ENCODE assay signal across 1 cellular context in genomic region chr11:695332-695605, GRCh38.
TF ChIP-seq lines count a peak whose summit lies in the region.

No MANE protein-coding gene starts in this region.

TF ChIP-seq in HepG2, 621 proteins besides CTCF, POLR2A, EP300 and RAD21 (continued from another document and continues in another):
- TF ChIP-seq MLXIP (CRISPR knock-in tag; IDR thresholded peaks at IDR 0.05; ENCODE audit: borderline replicate concordance) (no peak), ZNF441 (CRISPR knock-in tag; IDR thresholded peaks at IDR 0.05; ENCODE audit: borderline replicate concordance) (no peak), FOXO1 (CRISPR knock-in tag; IDR thresholded peaks at IDR 0.05) (no peak), TBL1XR1 (IDR thresholded peaks at IDR 0.05; ENCODE audit: borderline replicate concordance, low read length, partially characterized antibody) (peak; percentile 56), MBNL3 (CRISPR knock-in tag; conservative IDR thresholded peaks at IDR 0.05) (no peak), ZSCAN21 (CRISPR knock-in tag; IDR thresholded peaks at IDR 0.05; ENCODE audit: borderline replicate concordance) (no peak), NR2F2 (IDR thresholded peaks at IDR 0.05; ENCODE audit: borderline replicate concordance, low read depth) (no peak), NONO (IDR thresholded peaks at IDR 0.05) (no peak), NONO (CRISPR knock-in tag; conservative IDR thresholded peaks at IDR 0.05) (no peak), TOE1 (CRISPR knock-in tag; IDR thresholded peaks at IDR 0.05) (no peak), SMAD1 (CRISPR knock-in tag; IDR thresholded peaks at IDR 0.05; ENCODE audit: borderline replicate concordance, low read depth) (no peak), ZNF766 (CRISPR knock-in tag; IDR thresholded peaks at IDR 0.05; ENCODE audit: borderline replicate concordance) (no peak), NR2C2 (CRISPR knock-in tag; IDR thresholded peaks at IDR 0.05; ENCODE audit: borderline replicate concordance) (no peak), SMYD3 (CRISPR knock-in tag; IDR thresholded peaks at IDR 0.05) (0 out of 2 replicates have a peak, but pooled peaks have one; percentile 46), ZNF382 (CRISPR knock-in tag; IDR thresholded peaks at IDR 0.05; ENCODE audit: borderline replicate concordance) (no peak), ZNF557 (CRISPR knock-in tag; IDR thresholded peaks at IDR 0.05) (no peak), ZNF773 (CRISPR knock-in tag; IDR thresholded peaks at IDR 0.05; ENCODE audit: borderline replicate concordance) (no peak), NRL (CRISPR knock-in tag; IDR thresholded peaks at IDR 0.05; ENCODE audit: borderline replicate concordance) (no peak), ZFP36L1 (CRISPR knock-in tag; IDR thresholded peaks at IDR 0.05) (no peak), ZSCAN30 (CRISPR knock-in tag; IDR thresholded peaks at IDR 0.05) (no peak), ZNF564 (CRISPR knock-in tag; IDR thresholded peaks at IDR 0.05) (no peak), PBX2 (CRISPR knock-in tag; IDR thresholded peaks at IDR 0.05) (no peak), ZNF841 (CRISPR knock-in tag; IDR thresholded peaks at IDR 0.05; ENCODE audit: borderline replicate concordance) (no peak), ZBTB20 (CRISPR knock-in tag; IDR thresholded peaks at IDR 0.05; ENCODE audit: borderline replicate concordance, low read depth) (0 out of 2 replicates have a peak, but pooled peaks have one; percentile 43), ZNF33B (CRISPR knock-in tag; IDR thresholded peaks at IDR 0.05) (no peak), XBP1 (CRISPR knock-in tag; IDR thresholded peaks at IDR 0.05) (no peak), ZNF550 (CRISPR knock-in tag; IDR thresholded peaks at IDR 0.05; ENCODE audit: borderline replicate concordance) (no peak), ZNF547 (CRISPR knock-in tag; IDR thresholded peaks at IDR 0.05) (no peak), CAMTA2 (CRISPR knock-in tag; IDR thresholded peaks at IDR 0.05; ENCODE audit: borderline replicate concordance) (no peak), ZNF687 (CRISPR knock-in tag; IDR thresholded peaks at IDR 0.05) (no peak; the same call in 1 of the 2 replicates), SSRP1 (CRISPR knock-in tag; IDR thresholded peaks at IDR 0.05) (no peak), SAP130 (CRISPR knock-in tag; IDR thresholded peaks at IDR 0.05; ENCODE audit: low read depth) (peak; percentile 2; the same call in 1 of the 2 replicates), CBX1 (IDR thresholded peaks at IDR 0.05; ENCODE audit: low read depth) (no peak), TCF7L2 (IDR thresholded peaks at IDR 0.05; ENCODE audit: low read depth, low read length) (no peak), MEF2D (CRISPR knock-in tag; IDR thresholded peaks at IDR 0.05) (peak; percentile 54; the same call in 1 of the 2 replicates)
- TF ChIP-seq, protein P1, sequence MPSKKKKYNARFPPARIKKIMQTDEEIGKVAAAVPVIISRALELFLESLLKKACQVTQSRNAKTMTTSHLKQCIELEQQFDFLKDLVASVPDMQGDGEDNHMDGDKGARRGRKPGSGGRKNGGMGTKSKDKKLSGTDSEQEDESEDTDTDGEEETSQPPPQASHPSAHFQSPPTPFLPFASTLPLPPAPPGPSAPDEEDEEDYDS (CRISPR knock-in tag; IDR thresholded peaks at IDR 0.05) = no peak
- TF ChIP-seq, protein P2, sequence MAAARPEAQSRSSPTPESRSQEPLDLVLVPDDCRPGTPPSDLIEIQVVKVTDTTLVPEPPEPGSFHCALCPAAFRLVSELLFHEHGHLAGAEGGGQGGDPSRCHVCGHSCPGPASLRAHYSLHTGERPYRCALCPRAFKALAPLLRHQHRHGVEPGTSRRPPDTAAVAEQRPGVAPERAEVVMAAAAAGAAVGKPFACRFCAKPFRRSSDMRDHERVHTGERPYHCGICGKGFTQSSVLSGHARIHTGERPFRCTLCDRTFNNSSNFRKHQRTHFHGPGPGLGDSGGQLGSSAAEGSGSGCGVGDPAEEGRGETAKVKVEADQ (CRISPR knock-in tag; IDR thresholded peaks at IDR 0.05; ENCODE audit: borderline replicate concordance) = no peak
- TF ChIP-seq, protein P3, sequence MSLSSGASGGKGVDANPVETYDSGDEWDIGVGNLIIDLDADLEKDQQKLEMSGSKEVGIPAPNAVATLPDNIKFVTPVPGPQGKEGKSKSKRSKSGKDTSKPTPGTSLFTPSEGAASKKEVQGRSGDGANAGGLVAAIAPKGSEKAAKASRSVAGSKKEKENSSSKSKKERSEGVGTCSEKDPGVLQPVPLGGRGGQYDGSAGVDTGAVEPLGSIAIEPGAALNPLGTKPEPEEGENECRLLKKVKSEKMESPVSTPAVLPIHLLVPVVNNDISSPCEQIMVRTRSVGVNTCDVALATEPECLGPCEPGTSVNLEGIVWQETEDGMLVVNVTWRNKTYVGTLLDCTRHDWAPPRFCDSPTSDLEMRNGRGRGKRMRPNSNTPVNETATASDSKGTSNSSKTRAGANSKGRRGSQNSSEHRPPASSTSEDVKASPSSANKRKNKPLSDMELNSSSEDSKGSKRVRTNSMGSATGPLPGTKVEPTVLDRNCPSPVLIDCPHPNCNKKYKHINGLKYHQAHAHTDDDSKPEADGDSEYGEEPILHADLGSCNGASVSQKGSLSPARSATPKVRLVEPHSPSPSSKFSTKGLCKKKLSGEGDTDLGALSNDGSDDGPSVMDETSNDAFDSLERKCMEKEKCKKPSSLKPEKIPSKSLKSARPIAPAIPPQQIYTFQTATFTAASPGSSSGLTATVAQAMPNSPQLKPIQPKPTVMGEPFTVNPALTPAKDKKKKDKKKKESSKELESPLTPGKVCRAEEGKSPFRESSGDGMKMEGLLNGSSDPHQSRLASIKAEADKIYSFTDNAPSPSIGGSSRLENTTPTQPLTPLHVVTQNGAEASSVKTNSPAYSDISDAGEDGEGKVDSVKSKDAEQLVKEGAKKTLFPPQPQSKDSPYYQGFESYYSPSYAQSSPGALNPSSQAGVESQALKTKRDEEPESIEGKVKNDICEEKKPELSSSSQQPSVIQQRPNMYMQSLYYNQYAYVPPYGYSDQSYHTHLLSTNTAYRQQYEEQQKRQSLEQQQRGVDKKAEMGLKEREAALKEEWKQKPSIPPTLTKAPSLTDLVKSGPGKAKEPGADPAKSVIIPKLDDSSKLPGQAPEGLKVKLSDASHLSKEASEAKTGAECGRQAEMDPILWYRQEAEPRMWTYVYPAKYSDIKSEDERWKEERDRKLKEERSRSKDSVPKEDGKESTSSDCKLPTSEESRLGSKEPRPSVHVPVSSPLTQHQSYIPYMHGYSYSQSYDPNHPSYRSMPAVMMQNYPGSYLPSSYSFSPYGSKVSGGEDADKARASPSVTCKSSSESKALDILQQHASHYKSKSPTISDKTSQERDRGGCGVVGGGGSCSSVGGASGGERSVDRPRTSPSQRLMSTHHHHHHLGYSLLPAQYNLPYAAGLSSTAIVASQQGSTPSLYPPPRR (CRISPR knock-in tag; IDR thresholded peaks at IDR 0.05; ENCODE audit: borderline replicate concordance) = no peak
- TF ChIP-seq, protein P4, sequence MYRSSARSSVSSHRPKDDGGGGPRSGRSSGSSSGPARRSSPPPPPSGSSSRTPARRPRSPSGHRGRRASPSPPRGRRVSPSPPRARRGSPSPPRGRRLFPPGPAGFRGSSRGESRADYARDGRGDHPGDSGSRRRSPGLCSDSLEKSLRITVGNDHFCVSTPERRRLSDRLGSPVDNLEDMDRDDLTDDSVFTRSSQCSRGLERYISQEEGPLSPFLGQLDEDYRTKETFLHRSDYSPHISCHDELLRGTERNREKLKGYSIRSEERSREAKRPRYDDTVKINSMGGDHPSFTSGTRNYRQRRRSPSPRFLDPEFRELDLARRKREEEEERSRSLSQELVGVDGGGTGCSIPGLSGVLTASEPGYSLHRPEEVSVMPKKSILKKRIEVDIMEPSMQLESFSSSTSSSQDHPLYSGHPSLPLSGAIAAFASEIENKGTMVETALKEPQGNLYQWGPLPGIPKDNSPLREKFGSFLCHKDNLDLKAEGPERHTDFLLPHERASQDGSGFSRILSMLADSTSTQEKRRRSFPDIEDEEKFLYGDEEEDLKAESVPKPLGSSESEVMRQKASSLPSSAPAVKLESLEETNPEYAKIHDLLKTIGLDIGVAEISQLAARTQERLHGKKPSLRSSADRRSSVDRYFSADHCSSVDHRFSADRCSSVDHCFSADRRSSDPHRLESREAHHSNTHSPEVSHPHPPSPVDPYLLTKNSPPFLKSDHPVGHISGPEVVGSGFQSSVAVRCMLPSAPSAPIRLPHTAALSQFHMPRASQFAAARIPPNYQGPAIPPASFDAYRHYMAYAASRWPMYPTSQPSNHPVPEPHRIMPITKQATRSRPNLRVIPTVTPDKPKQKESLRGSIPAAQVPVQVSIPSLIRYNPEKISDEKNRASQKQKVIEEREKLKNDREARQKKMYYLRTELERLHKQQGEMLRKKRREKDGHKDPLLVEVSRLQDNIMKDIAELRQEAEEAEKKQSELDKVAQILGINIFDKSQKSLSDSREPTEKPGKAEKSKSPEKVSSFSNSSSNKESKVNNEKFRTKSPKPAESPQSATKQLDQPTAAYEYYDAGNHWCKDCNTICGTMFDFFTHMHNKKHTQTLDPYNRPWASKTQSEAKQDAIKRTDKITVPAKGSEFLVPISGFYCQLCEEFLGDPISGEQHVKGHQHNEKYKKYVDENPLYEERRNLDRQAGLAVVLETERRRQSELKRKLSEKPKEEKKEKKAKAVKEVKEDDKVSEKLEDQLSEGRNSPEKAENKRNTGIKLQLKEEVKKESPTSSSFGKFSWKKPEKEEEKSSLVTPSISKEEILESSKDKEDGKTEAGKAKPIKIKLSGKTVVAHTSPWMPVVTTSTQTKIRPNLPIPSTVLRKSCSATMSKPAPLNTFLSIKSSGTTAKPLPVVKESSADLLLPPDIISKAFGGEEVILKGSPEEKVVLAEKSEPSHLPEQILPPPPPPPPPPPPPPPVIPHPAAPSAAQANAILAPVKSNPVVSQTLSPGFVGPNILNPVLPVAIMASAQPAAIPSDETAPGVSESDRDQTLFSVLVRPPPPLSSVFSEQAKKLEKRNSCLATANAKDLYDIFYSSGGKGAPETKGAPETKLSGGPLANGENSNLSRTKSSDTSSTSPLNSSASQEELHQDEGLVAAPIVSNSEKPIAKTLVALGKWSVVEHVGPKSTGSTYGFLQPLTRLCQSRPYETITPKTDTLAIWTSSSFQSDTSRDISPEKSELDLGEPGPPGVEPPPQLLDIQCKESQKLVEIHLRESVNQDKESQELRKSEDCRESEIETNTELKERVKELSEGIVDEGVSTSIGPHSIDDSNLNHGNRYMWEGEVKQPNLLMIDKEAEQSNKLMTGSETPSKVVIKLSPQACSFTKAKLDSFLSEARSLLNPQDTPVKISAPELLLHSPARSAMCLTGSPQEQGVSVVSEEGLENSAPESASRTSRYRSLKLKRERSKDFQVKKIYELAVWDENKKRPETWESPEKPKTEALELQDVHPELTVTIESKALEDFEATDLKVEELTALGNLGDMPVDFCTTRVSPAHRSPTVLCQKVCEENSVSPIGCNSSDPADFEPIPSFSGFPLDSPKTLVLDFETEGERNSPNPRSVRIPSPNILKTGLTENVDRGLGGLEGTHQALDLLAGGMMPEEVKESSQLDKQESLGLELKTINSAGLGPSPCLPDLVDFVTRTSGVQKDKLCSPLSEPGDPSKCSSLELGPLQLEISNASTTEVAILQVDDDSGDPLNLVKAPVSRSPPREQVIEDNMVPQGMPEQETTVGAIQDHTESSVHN (CRISPR knock-in tag; IDR thresholded peaks at IDR 0.05) = no peak
